ENCODE assay signal across 16 cellular contexts in genomic region chr11:86459002-86459385, GRCh38.
DNase-seq lines count a peak whose midpoint lies in the region; ATAC-seq and TF ChIP-seq lines count a peak whose summit lies in the region.
"Had no signal": no experiment of that assay in that cellular context is flagged by ENCODE, and none has a peak within 500 bp of the region (broad histone marks: within the 10 kb centered on the region; RNA-seq: fewer than 3 reads in every experiment).

No MANE protein-coding gene starts in this region.

- H3K4me3 Mint-ChIP-seq in CD4-positive, alpha-beta T cell = no peak overlapping the region
- H3K4me3 Mint-ChIP-seq: activated CD4-positive, alpha-beta memory T cell treated with anti-CD3 and anti-CD28 coated beads for 36 hours; activated naive CD8-positive, alpha-beta T cell treated with anti-CD3 and anti-CD28 coated beads, Interleukin-2, amount 50 U/mL, for 24 hours; activated T-cell treated with anti-CD3 and anti-CD28 coated beads, Interleukin-2, amount 50 U/mL, for 72 hours; naive B cell had no signal

- H3K9me3 ChIP-seq in gastroesophageal sphincter (no peaks in the 10 kb centered on the region), testis (no peaks in the 10 kb centered on the region)
- no peaks in the 10 kb centered on the region for H3K9me3 ChIP-seq in CD4-positive, alpha-beta T cell (ENCODE audit: control insufficient read depth, low read length)
- H3K9me3 ChIP-seq: colonic mucosa had no signal

- ATAC-seq in gastroesophageal sphincter = no peak
- no peak for ATAC-seq in CD4-positive, alpha-beta T cell (ENCODE audit: poor library complexity)
- ATAC-seq: activated naive CD8-positive, alpha-beta T cell treated with anti-CD3 and anti-CD28 coated beads, Interleukin-2, amount 50 U/mL, for 24 hours; activated T-cell treated with anti-CD3 and anti-CD28 coated beads, Interleukin-2, amount 50 U/mL, for 72 hours had no signal

- TF ChIP-seq EP300 in gastroesophageal sphincter (IDR thresholded peaks at IDR 0.05) = no peak

- H3K27me3 ChIP-seq in gastroesophageal sphincter (no peaks in the 10 kb centered on the region), testis (no peaks in the 10 kb centered on the region)
- no peaks in the 10 kb centered on the region for H3K27me3 ChIP-seq in CD4-positive, alpha-beta T cell (ENCODE audit: control insufficient read depth, insufficient read depth, low read length)
- H3K27me3 ChIP-seq: colonic mucosa had no signal

- no peak overlapping the region for H3K27ac Mint-ChIP-seq in CD4-positive, alpha-beta T cell
- H3K27ac Mint-ChIP-seq: activated CD4-positive, alpha-beta memory T cell treated with anti-CD3 and anti-CD28 coated beads for 36 hours; activated naive CD8-positive, alpha-beta T cell treated with anti-CD3 and anti-CD28 coated beads, Interleukin-2, amount 50 U/mL, for 24 hours; activated T-cell treated with anti-CD3 and anti-CD28 coated beads, Interleukin-2, amount 50 U/mL, for 72 hours had no signal

- peaks cover 0 to 19% of the 10 kb centered on the region in 2 donors for H3K36me3 ChIP-seq in gastroesophageal sphincter
- no peaks in the 10 kb centered on the region for H3K36me3 ChIP-seq in testis (ENCODE audit: low read depth, missing control alignments)
- H3K36me3 ChIP-seq: colonic mucosa had no signal

- POLR2A ChIA-PET in CD4-positive, alpha-beta T cell (lab: Charles Lee) = no interaction called here

- H3K27ac ChIP-seq in gastroesophageal sphincter (peak overlapping the region; percentile 20 to 66 (median 52)), testis (peak overlapping the region; percentile 39 to 60)
- H3K27ac ChIP-seq in CD4-positive, alpha-beta T cell (ENCODE audit: low read depth, low read length) = no peak overlapping the region
- H3K27ac ChIP-seq: C4-2B, colonic mucosa had no signal

- H3K4me3 ChIP-seq in gastroesophageal sphincter = no peak overlapping the region
- no peak overlapping the region for H3K4me3 ChIP-seq in testis
- H3K4me3 ChIP-seq: colonic mucosa had no signal

- CTCF ChIA-PET in CD4-positive, alpha-beta T cell (lab: Charles Lee) = no interaction called here

- H3K36me3 Mint-ChIP-seq in CD4-positive, alpha-beta T cell (ENCODE audit: low read depth) = no peaks in the 10 kb centered on the region
- H3K36me3 Mint-ChIP-seq: activated CD4-positive, alpha-beta memory T cell treated with anti-CD3 and anti-CD28 coated beads for 36 hours; naive B cell had no signal

- intact Hi-C loops in testis (cut with DNase I; ENCODE audit: low total_unique reads) = loop anchor here (5.0 kb wide), 2 partner anchors 158 to 358 kb away; no protein-coding TSS in a partner anchor
- intact Hi-C loops in CD4-positive, alpha-beta T cell (cut with DNase I, micrococcal nuclease) = loop anchor here in 1 of 2 experiments (5.0 to 10.0 kb wide), 4 partner anchors 148 to 864 kb away; no protein-coding TSS in a partner anchor

- H3K4me1 ChIP-seq in gastroesophageal sphincter (peaks cover 8 to 59% (median 20%) of the 10 kb centered on the region in 3 donors), testis (peaks cover 20% of the 10 kb centered on the region)
- H3K4me1 ChIP-seq: colonic mucosa had no signal

- H3K9me3 Mint-ChIP-seq in CD4-positive, alpha-beta T cell = no peaks in the 10 kb centered on the region
- H3K9me3 Mint-ChIP-seq: activated CD4-positive, alpha-beta memory T cell treated with anti-CD3 and anti-CD28 coated beads for 36 hours; activated naive CD8-positive, alpha-beta T cell treated with anti-CD3 and anti-CD28 coated beads, Interleukin-2, amount 50 U/mL, for 24 hours; activated T-cell treated with anti-CD3 and anti-CD28 coated beads, Interleukin-2, amount 50 U/mL, for 72 hours; naive B cell had no signal

- TF ChIP-seq POLR2A in gastroesophageal sphincter (IDR thresholded peaks at IDR 0.05) = no peak
- no peak for TF ChIP-seq POLR2A in testis (IDR thresholded peaks at IDR 0.05)

- TF ChIP-seq CTCF in gastroesophageal sphincter (IDR thresholded peaks at IDR 0.05) (no peak), testis (IDR thresholded peaks at IDR 0.05) (no peak)
- no peak for TF ChIP-seq CTCF in CD4-positive, alpha-beta T cell (IDR thresholded peaks at IDR 0.05)

- WGBS in gastroesophageal sphincter (ENCODE audit: low coverage in 1 of 2), 2 donors = 100% methylated on average over 1 of the region's 1 CpG; no CpG with 5 or more reads in 1 of the 2 donors
- WGBS in testis, 2 donors = 86 to 100% methylated on average over 1 of the region's 1 CpG

- DNase-seq in HT1080 (ENCODE audit: low read depth) (peak; percentile 72), astrocyte of the hippocampus (ENCODE audit: low read depth, low spot score) (peak; percentile 45), testis (no peak), NCI-H774 (lab: John Stamatoyannopoulos, UW) (no peak), kidney tubule cell (ENCODE audit: low spot score) (no peak)
- no peak for DNase-seq in CD4-positive, alpha-beta T cell
- DNase-seq: activated CD4-positive, alpha-beta memory T cell treated with anti-CD3 and anti-CD28 coated beads for 36 hours; activated naive CD8-positive, alpha-beta T cell treated with anti-CD3 and anti-CD28 coated beads, Interleukin-2, amount 50 U/mL, for 24 hours; activated T-cell treated with anti-CD3 and anti-CD28 coated beads, Interleukin-2, amount 50 U/mL, for 72 hours; colonic mucosa; DMS79; naive B cell; NCI-H345; stimulated activated CD4-positive, alpha-beta T cell treated with anti-CD3 and anti-CD28 coated beads, Interleukin-15, amount 100 ng/mL, for 24 hours had no signal

- H3K4me1 Mint-ChIP-seq in CD4-positive, alpha-beta T cell (ENCODE audit: low read depth) = no peaks in the 10 kb centered on the region

- H3K27me3 Mint-ChIP-seq in CD4-positive, alpha-beta T cell = no peaks in the 10 kb centered on the region
- H3K27me3 Mint-ChIP-seq: activated CD4-positive, alpha-beta memory T cell treated with anti-CD3 and anti-CD28 coated beads for 36 hours; naive B cell had no signal

Comparison
In these comparisons a context has a peak if more than half of its experiments do, and no peak if none do; other contexts are left out.
1. DNase-seq: peak in HT1080 (single experiment) and astrocyte of the hippocampus (single experiment); none in testis (single experiment), CD4-positive, alpha-beta T cell (0 of 10), NCI-H774 (single experiment) and kidney tubule cell (single experiment).